ENCODE assay signal across 15 cellular contexts in genomic region chr15:87032291-87032690, GRCh38.
"Had no signal": no experiment of that assay in that cellular context is flagged by ENCODE, and none has a peak within 500 bp of the region (broad histone marks: within the 10 kb centered on the region; RNA-seq: fewer than 3 reads in every experiment).

No MANE protein-coding gene starts in this region.

- H3K4me1 ChIP-seq: ascending aorta had no signal

- DNase-seq: activated CD4-positive, alpha-beta T cell treated with anti-CD3 and anti-CD28 coated beads, Interleukin-2, amount 50 U/mL, for 48 hours; activated CD4-positive, CD25-positive, alpha-beta regulatory T cell treated with anti-CD3 and anti-CD28 coated beads, Interleukin-2, amount 50 U/mL, for 72 hours; activated naive CD4-positive, alpha-beta T cell treated with anti-CD3 and anti-CD28 coated beads for 36 hours; activated naive CD8-positive, alpha-beta T cell treated with anti-CD3 and anti-CD28 coated beads, Interleukin-2, amount 50 U/mL, for 24 hours; dorsolateral prefrontal cortex; kidney glomerular epithelial cell; left ventricle myocardium superior; retina; stimulated activated CD4-positive, alpha-beta T cell treated with anti-CD3 and anti-CD28 coated beads, Interleukin-12 subunit alpha, Interleukin-12 subunit beta, amount 100 ng/mL, for 4 hours had no signal

- H3K27ac Mint-ChIP-seq: activated naive CD4-positive, alpha-beta T cell treated with anti-CD3 and anti-CD28 coated beads for 36 hours; activated naive CD8-positive, alpha-beta T cell treated with anti-CD3 and anti-CD28 coated beads, Interleukin-2, amount 50 U/mL, for 24 hours; activated T-helper 17 cell treated with anti-CD3 and anti-CD28 coated beads, Interleukin-2, amount 50 U/mL, for 72 hours; natural killer cell treated with Interleukin-12 subunit alpha and Interleukin-12 subunit beta and Interleukin-15 and Interleukin-18, amount 100 ng/mL, for 72 hours; stimulated activated effector memory CD8-positive, alpha-beta T cell treated with anti-CD3 and anti-CD28 coated beads, Interleukin-12 subunit alpha, Interleukin-12 subunit beta, amount 100 ng/mL, for 72 hours had no signal

- H3K4me1 Mint-ChIP-seq: activated naive CD8-positive, alpha-beta T cell treated with anti-CD3 and anti-CD28 coated beads, Interleukin-2, amount 50 U/mL, for 24 hours; activated T-helper 17 cell treated with anti-CD3 and anti-CD28 coated beads, Interleukin-2, amount 50 U/mL, for 72 hours; stimulated activated effector memory CD8-positive, alpha-beta T cell treated with anti-CD3 and anti-CD28 coated beads, Interleukin-12 subunit alpha, Interleukin-12 subunit beta, amount 100 ng/mL, for 72 hours had no signal

- H3K36me3 ChIP-seq: ascending aorta, cardiac muscle cell had no signal

- H3K9me3 Mint-ChIP-seq: activated T-helper 17 cell treated with anti-CD3 and anti-CD28 coated beads, Interleukin-2, amount 50 U/mL, for 72 hours; stimulated activated effector memory CD8-positive, alpha-beta T cell treated with anti-CD3 and anti-CD28 coated beads, Interleukin-12 subunit alpha, Interleukin-12 subunit beta, amount 100 ng/mL, for 72 hours had no signal

- H3K27ac ChIP-seq: ascending aorta, cardiac muscle cell, dorsolateral prefrontal cortex had no signal

- H3K27me3 ChIP-seq: ascending aorta, cardiac muscle cell, dorsolateral prefrontal cortex, hepatocyte had no signal

- ATAC-seq: activated naive CD8-positive, alpha-beta T cell treated with anti-CD3 and anti-CD28 coated beads, Interleukin-2, amount 50 U/mL, for 24 hours; activated T-helper 17 cell treated with anti-CD3 and anti-CD28 coated beads, Interleukin-2, amount 50 U/mL, for 72 hours; natural killer cell treated with Interleukin-12 subunit alpha and Interleukin-12 subunit beta and Interleukin-15 and Interleukin-18, amount 100 ng/mL, for 72 hours; stimulated activated effector memory CD8-positive, alpha-beta T cell treated with anti-CD3 and anti-CD28 coated beads, Interleukin-12 subunit alpha, Interleukin-12 subunit beta, amount 100 ng/mL, for 72 hours had no signal

- H3K27me3 Mint-ChIP-seq: activated T-helper 17 cell treated with anti-CD3 and anti-CD28 coated beads, Interleukin-2, amount 50 U/mL, for 72 hours; natural killer cell treated with Interleukin-12 subunit alpha and Interleukin-12 subunit beta and Interleukin-15 and Interleukin-18, amount 100 ng/mL, for 72 hours had no signal

- H3K4me3 Mint-ChIP-seq: activated naive CD4-positive, alpha-beta T cell treated with anti-CD3 and anti-CD28 coated beads for 36 hours; activated naive CD8-positive, alpha-beta T cell treated with anti-CD3 and anti-CD28 coated beads, Interleukin-2, amount 50 U/mL, for 24 hours; activated T-helper 17 cell treated with anti-CD3 and anti-CD28 coated beads, Interleukin-2, amount 50 U/mL, for 72 hours; natural killer cell treated with Interleukin-12 subunit alpha and Interleukin-12 subunit beta and Interleukin-15 and Interleukin-18, amount 100 ng/mL, for 72 hours; stimulated activated effector memory CD8-positive, alpha-beta T cell treated with anti-CD3 and anti-CD28 coated beads, Interleukin-12 subunit alpha, Interleukin-12 subunit beta, amount 100 ng/mL, for 72 hours had no signal

- H3K4me3 ChIP-seq: ascending aorta, cardiac muscle cell, hepatocyte had no signal

- H3K36me3 Mint-ChIP-seq: natural killer cell treated with Interleukin-12 subunit alpha and Interleukin-12 subunit beta and Interleukin-15 and Interleukin-18, amount 100 ng/mL, for 72 hours; stimulated activated effector memory CD8-positive, alpha-beta T cell treated with anti-CD3 and anti-CD28 coated beads, Interleukin-12 subunit alpha, Interleukin-12 subunit beta, amount 100 ng/mL, for 72 hours had no signal

- H3K79me2 ChIP-seq: hepatocyte had no signal

- H3K9me3 ChIP-seq: ascending aorta had no signal
